Comparison of ENCODE assay signal across 17 cellular contexts in the genomic region with DNA sequence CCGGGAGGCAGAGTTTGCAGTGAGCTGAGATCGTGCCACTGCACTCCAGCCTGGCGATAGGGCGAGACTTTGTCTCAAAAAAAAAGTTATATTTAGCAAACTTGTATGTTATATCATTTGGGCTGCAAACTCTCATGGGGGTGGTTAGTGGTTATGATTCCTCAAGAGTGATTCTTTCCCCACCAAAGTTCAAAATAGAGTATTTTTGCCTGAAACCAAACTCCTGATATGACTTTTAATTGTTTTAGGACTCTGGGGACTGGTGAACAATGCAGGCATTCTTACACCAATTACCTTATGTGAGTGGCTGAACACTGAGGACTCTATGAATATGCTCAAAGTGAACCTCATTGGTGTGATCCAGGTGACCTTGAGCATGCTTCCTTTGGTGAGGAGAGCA. TPM values are rescaled to one million over a fixed set of nuclear protein-coding genes. Genes with fewer than 3 reads are reported as not detected.
A peak's percentile ranks its signal among the peaks of the same experiment; 100 is the strongest.
DNase-seq lines count a peak whose midpoint lies in the region; ATAC-seq, FAIRE-seq and TF ChIP-seq lines count a peak whose summit lies in the region.
"Had no signal": no experiment of that assay in that cellular context is flagged by ENCODE, and none has a peak within 500 bp of the region (broad histone marks: within the 10 kb centered on the region; RNA-seq: fewer than 3 reads in every experiment).

No MANE protein-coding gene starts in this region.

- H3K27ac Mint-ChIP-seq in CD8-positive, alpha-beta memory T cell: peak overlapping the region in 1 of 8 donors; percentile 77
- H3K27ac Mint-ChIP-seq: B cell, HFFc6 had no signal

- no peaks in the 10 kb centered on the region for H3K4me1 ChIP-seq in A549
- peaks cover 10% of the 10 kb centered on the region in 2 experiments; a peak in 4 of 5 replicates for H3K4me1 ChIP-seq in K562 (replicated peaks in 1 of 2; ENCODE audit: control insufficient read depth in 2 of 2, insufficient read depth in 2 of 2, low read length in 2 of 2)
- H3K4me1 ChIP-seq in osteoblast (ENCODE audit: insufficient read depth, low read length): peaks cover 3% of the 10 kb centered on the region
- no peaks in the 10 kb centered on the region for H3K4me1 ChIP-seq in CD8-positive, alpha-beta memory T cell (ENCODE audit: insufficient read depth, low read length)

- in situ Hi-C loops in K562 (cut with MboI): no loop called here

- no peaks in the 10 kb centered on the region for H3K27me3 ChIP-seq in K562 (ENCODE audit: control insufficient read depth in 2 of 2, insufficient read depth in 2 of 2, low read length in 2 of 2)
- no peaks in the 10 kb centered on the region for H3K27me3 ChIP-seq in osteoblast (ENCODE audit: insufficient read depth, low read length)
- H3K27me3 ChIP-seq in CD8-positive, alpha-beta memory T cell (ENCODE audit: insufficient read depth, low read length, poor library complexity, severe bottlenecking): no peaks in the 10 kb centered on the region

- no peaks in the 10 kb centered on the region for H3K79me2 ChIP-seq in K562 (ENCODE audit: control insufficient read depth, insufficient read depth, low read length)
- H3K79me2 ChIP-seq in osteoblast (ENCODE audit: insufficient read depth, low read length): no peaks in the 10 kb centered on the region

- TF ChIP-seq POLR2A in A549 (IDR thresholded peaks at IDR 0.05; ENCODE audit: low read length) (no peak), K562 (conservative IDR thresholded peaks at IDR 0.05) (no peak)

- no TSS peak for BruUV-seq in K562 (replicated peaks; lab: Mats Ljungman, UMichigan)

- H3K9ac ChIP-seq in K562 (ENCODE audit: insufficient read depth in 1 of 2, low read depth in 2 of 2, low read length in 2 of 2): no peak overlapping the region

- WGBS in A549 (ENCODE audit: missing lambda C conversion rate): 86% methylated on average over 4 of the region's 4 CpGs
- WGBS in K562 (ENCODE audit: insufficient coverage, low coverage, missing lambda C conversion rate): 72% methylated on average over 4 of the region's 4 CpGs

- no peak for DNase-seq in A549 (ENCODE audit: low read depth in 1 of 2, low spot score in 1 of 2)
- no peak for DNase-seq in K562 (ENCODE audit: extremely low read depth in 1 of 4, low spot score in 3 of 4)
- DNase-seq in osteoblast (ENCODE audit: insufficient read length, low spot score, missing footprints): peak; percentile 87
- DNase-seq in H4 (ENCODE audit: low spot score): no peak
- DNase-seq in SIG-M5 (lab: John Stamatoyannopoulos, UW): no peak
- DNase-seq in activated CD4-positive, alpha-beta T cell treated with anti-CD3 and anti-CD28 coated beads, Interleukin-2, amount 50 U/mL, for 4 hours: no peak
- no peak for DNase-seq in CD8-positive, alpha-beta memory T cell
- DNase-seq: GOT3, HCEC 1CT, HFFc6, IMR-90, KG1 had no signal

- TF ChIP-seq RAD21 in A549 (conservative IDR thresholded peaks at IDR 0.05 in 1 of 2, IDR thresholded peaks at IDR 0.05 in 1 of 2) (no peak), K562 (CRISPR knock-in tag; conservative IDR thresholded peaks at IDR 0.05 in 1 of 2, IDR thresholded peaks at IDR 0.05 in 1 of 2) (no peak)

- no peaks in the 10 kb centered on the region for H3K9me3 Mint-ChIP-seq in CD8-positive, alpha-beta memory T cell
- H3K9me3 Mint-ChIP-seq: HFFc6 had no signal

- ATAC-seq in A549 (no peak), K562 (no peak)
- ATAC-seq: GM12878 had no signal

- no peak overlapping the region for H3K4me3 Mint-ChIP-seq in CD8-positive, alpha-beta memory T cell
- H3K4me3 Mint-ChIP-seq: B cell, HFFc6 had no signal

- H2AFZ ChIP-seq in K562 (ENCODE audit: low read depth, low read length) (peak overlapping the region; percentile 50; the same call in 1 of the 2 replicates), osteoblast (ENCODE audit: low read length) (no peak overlapping the region)

- TF ChIP-seq CTCF in A549 (IDR thresholded peaks at IDR 0.05) (no peak), C4-2B (conservative IDR thresholded peaks at IDR 0.05) (no peak), K562 (IDR thresholded peaks at IDR 0.05 in 2 of 3, conservative IDR thresholded peaks at IDR 0.05 in 1 of 3; ENCODE audit: insufficient read depth in 2 of 3, low read depth in 1 of 3, low read length in 3 of 3) (no peak), osteoblast (IDR thresholded peaks at IDR 0.05; ENCODE audit: extremely low read depth, low read depth, low read length) (no peak)

- FAIRE-seq in A549 (lab: Jason Lieb, UNC) (peak; percentile 49), K562 (lab: Jason Lieb, UNC) (no peak)
- FAIRE-seq: GM12878, GM18507 had no signal

- H4K20me1 ChIP-seq in K562 (replicated peaks; ENCODE audit: control insufficient read depth, insufficient read depth, low read length) (no peaks in the 10 kb centered on the region), osteoblast (ENCODE audit: insufficient read depth, low read length) (peaks cover 2% of the 10 kb centered on the region)

- H3K9me3 ChIP-seq in A549 (no peaks in the 10 kb centered on the region), K562 (replicated peaks; ENCODE audit: control insufficient read depth, insufficient read depth, low read depth, low read length) (no peaks in the 10 kb centered on the region), osteoblast (ENCODE audit: low read depth, low read length) (no peaks in the 10 kb centered on the region)
- H3K9me3 ChIP-seq in CD8-positive, alpha-beta memory T cell (ENCODE audit: low read length): no peaks in the 10 kb centered on the region

- no peaks in the 10 kb centered on the region for H3K27me3 Mint-ChIP-seq in CD8-positive, alpha-beta memory T cell
- H3K27me3 Mint-ChIP-seq: B cell had no signal

- H3K27ac ChIP-seq in A549: no peak overlapping the region
- 0 out of 2 replicates have a peak overlapping the region, but pooled peaks have one; percentile 18 for H3K27ac ChIP-seq in C4-2B
- H3K27ac ChIP-seq in K562 (ENCODE audit: extremely low read depth, low read depth, low read length): no peak overlapping the region
- H3K27ac ChIP-seq in osteoblast (ENCODE audit: low read depth, low read length): no peak overlapping the region
- no peak overlapping the region for H3K27ac ChIP-seq in CD8-positive, alpha-beta memory T cell (ENCODE audit: low read depth, low read length)
- H3K27ac ChIP-seq: HL-60 had no signal

- no peaks in the 10 kb centered on the region for H3K9me1 ChIP-seq in K562 (ENCODE audit: control insufficient read depth, insufficient read depth, low read length)

- CTCF ChIA-PET in A549 (lab: Yijun Ruan, JAX): no interaction called here
- CTCF ChIA-PET in K562 (lab: Yijun Ruan, JAX; ENCODE audit: low intra/inter-chr PET ratio): no interaction called here
- CTCF ChIA-PET in CD8-positive, alpha-beta memory T cell (lab: Charles Lee): no interaction called here

- POLR2A ChIA-PET in A549 (lab: Yijun Ruan, JAX) (no interaction called here), K562 (lab: Yijun Ruan, JAX) (no interaction called here)
- POLR2A ChIA-PET in CD8-positive, alpha-beta memory T cell (lab: Charles Lee): no interaction called here

- no peak for TF ChIP-seq EP300 in A549 (IDR thresholded peaks at IDR 0.05)
- no peak for TF ChIP-seq EP300 in K562 (IDR thresholded peaks at IDR 0.05; ENCODE audit: low read length)

- intact Hi-C loops in K562 (cut with micrococcal nuclease): no loop called here

- H3K36me3 ChIP-seq in K562 (ENCODE audit: control insufficient read depth, insufficient read depth, low read length) (no peaks in the 10 kb centered on the region), osteoblast (ENCODE audit: insufficient read depth, low read length) (no peaks in the 10 kb centered on the region)
- no peaks in the 10 kb centered on the region for H3K36me3 ChIP-seq in CD8-positive, alpha-beta memory T cell (ENCODE audit: insufficient read depth, low read length)

- H3K4me3 ChIP-seq in A549: no peak overlapping the region
- H3K4me3 ChIP-seq in K562: no peak overlapping the region
- H3K4me3 ChIP-seq in osteoblast (ENCODE audit: insufficient read depth, low read length): no peak overlapping the region
- H3K4me3 ChIP-seq in CD8-positive, alpha-beta memory T cell (ENCODE audit: low read length): no peak overlapping the region
- H3K4me3 ChIP-seq: GM12878 had no signal

- no peaks in the 10 kb centered on the region for H3K36me3 Mint-ChIP-seq in CD8-positive, alpha-beta memory T cell

- H3K4me2 ChIP-seq in A549 (no peak overlapping the region), K562 (ENCODE audit: insufficient read depth, low read length) (no peak overlapping the region), osteoblast (ENCODE audit: insufficient read depth, low read length) (no peak overlapping the region)

- no peaks in the 10 kb centered on the region for H3K4me1 Mint-ChIP-seq in CD8-positive, alpha-beta memory T cell
- H3K4me1 Mint-ChIP-seq: B cell had no signal

RNA-seq across cellular contexts. Expression of a gene that starts 18.6 kb away (rescaled TPM):
- 2.0 and 2.6 TPM in 2 replicates for polyA plus RNA-seq in A549 (2011; rRNA removed)
- 1.3 and 1.7 TPM in 2 replicates for polyA plus RNA-seq in A549 (2012; cell fraction: cytosol; rRNA removed)
- 1.3 and 1.4 TPM in 2 replicates for polyA plus RNA-seq in A549 (2012; cell fraction: nucleus; rRNA removed)
- polyA plus RNA-seq in A549 (2017; fragmentation: RNase III; extraction: RNeasy Plus Mini Kit Qiagen cat#74134 plus additional on column Dnase treatment): 2.3 to 2.9 TPM (median 2.7 TPM) in 3 replicates
- polyA minus RNA-seq in A549 (2011; rRNA and poly(A)+ RNA removed): 0.62 and 1.3 TPM in 2 replicates
- 0.72 and 1.5 TPM in 2 replicates for total RNA-seq in K562 (2011; cell fraction: chromatin; rRNA removed; ENCODE audit: low replicate concordance)
- 0.66 and 0.83 TPM in 2 replicates for total RNA-seq in K562 (2011; cell fraction: nucleolus; rRNA removed)
- 3.8 and 4.6 TPM in 2 replicates for total RNA-seq in K562 (2011; cell fraction: nucleoplasm; rRNA removed)
- 0.94 and 1.1 TPM in 2 replicates for total RNA-seq in K562 (2014; rRNA removed)
- total RNA-seq in K562 (2014; rRNA removed; fragmentation: Illumina TruSeq; extraction: Trizol): 0.99 and 1.1 TPM in 2 replicates
- total RNA-seq in K562 (2015; rRNA removed; fragmentation: Illumina TruSeq; extraction: Trizol): 0.47 and 1.1 TPM in 2 replicates
- 0.85 and 1.3 TPM in 2 replicates for total RNA-seq in K562 (2021)
- 1.4 and 1.7 TPM in 2 replicates for polyA plus RNA-seq in K562 (2011; rRNA removed)
- 0.25 and 0.47 TPM in 2 replicates for polyA plus RNA-seq in K562 (2011; cell fraction: cytosol; rRNA removed)
- 0.29 and 0.53 TPM in 2 replicates for polyA plus RNA-seq in K562 (2011; cell fraction: nucleus; rRNA removed)
- 0.66 and 1.1 TPM in 2 replicates for polyA plus RNA-seq in K562 (2012)
- 0.64 and 0.83 TPM in 2 replicates for polyA plus RNA-seq in K562 (2014; fragmentation: Illumina TruSeq; extraction: Trizol)
- under 1 TPM; 0.53 to 0.94 TPM for polyA plus RNA-seq in K562 (2014; fragmentation: Nextera tagmentation; extraction: Ambion mirVana)
- polyA plus RNA-seq in K562 (2014; rRNA removed): 0.40 and 0.84 TPM in 2 replicates
- 0.53 and 1.1 TPM in 2 replicates for polyA minus RNA-seq in K562 (2011; rRNA and poly(A)+ RNA removed)
- not detected in 2 replicates for polyA minus RNA-seq in K562 (2011; cell fraction: cytosol; rRNA and poly(A)+ RNA removed)
- polyA minus RNA-seq in K562 (2011; cell fraction: nucleus; rRNA and poly(A)+ RNA removed): not detected in 2 replicates
- 0.88 and 4.7 TPM in 2 replicates for total RNA-seq in osteoblast
- total RNA-seq in H4 (2014; rRNA removed; shearing (Covaris generic)): 1.1 and 1.3 TPM in 2 replicates
- 1 to 10 TPM; 1.5 to 1.9 TPM for total RNA-seq in CD8-positive, alpha-beta memory T cell
- 0.56 TPM for polyA plus RNA-seq in CD8-positive, alpha-beta memory T cell

RNA-seq across cellular contexts. Expression of a gene that starts 29.6 kb away (rescaled TPM):
- polyA plus RNA-seq in A549 (2011; rRNA removed) (53.9 and 66.8 TPM in 2 replicates), A549 (2017; fragmentation: RNase III; extraction: RNeasy Plus Mini Kit Qiagen cat#74134 plus additional on column Dnase treatment) (43.5 to 48.1 TPM (median 44.4 TPM) in 3 replicates), K562 (2011; rRNA removed) (95.7 and 140 TPM in 2 replicates), K562 (2014; fragmentation: Illumina TruSeq; extraction: Trizol) (148 and 152 TPM in 2 replicates), K562 (2014; fragmentation: Nextera tagmentation; extraction: Ambion mirVana) (100 to 1,000 TPM; 175 to 179 TPM), K562 (2014; rRNA removed) (105 and 109 TPM in 2 replicates)
- 28.4 and 28.5 TPM in 2 replicates for polyA plus RNA-seq in A549 (2012; cell fraction: cytosol; rRNA removed)
- 19.4 and 25.8 TPM in 2 replicates for polyA plus RNA-seq in A549 (2012; cell fraction: nucleus; rRNA removed)
- 18.5 and 26.0 TPM in 2 replicates for polyA minus RNA-seq in A549 (2011; rRNA and poly(A)+ RNA removed)
- 116 and 247 TPM in 2 replicates for total RNA-seq in K562 (2011; cell fraction: chromatin; rRNA removed; ENCODE audit: low replicate concordance)
- total RNA-seq in K562 (2011; cell fraction: nucleolus; rRNA removed): 59.5 and 64.6 TPM in 2 replicates
- total RNA-seq in K562 (2011; cell fraction: nucleoplasm; rRNA removed): 79.8 and 102 TPM in 2 replicates
- total RNA-seq in K562 (2014; rRNA removed) (65.1 and 67.2 TPM in 2 replicates), K562 (2014; rRNA removed; fragmentation: Illumina TruSeq; extraction: Trizol) (149 and 170 TPM in 2 replicates), K562 (2015; rRNA removed; fragmentation: Illumina TruSeq; extraction: Trizol) (119 and 124 TPM in 2 replicates), K562 (2021) (82.2 and 83.9 TPM in 2 replicates), osteoblast (5.0 and 5.8 TPM in 2 replicates)
- polyA plus RNA-seq in K562 (2011; cell fraction: cytosol; rRNA removed): 65.5 and 79.1 TPM in 2 replicates
- 48.2 and 74.4 TPM in 2 replicates for polyA plus RNA-seq in K562 (2011; cell fraction: nucleus; rRNA removed)
- 70.3 and 108 TPM in 2 replicates for polyA plus RNA-seq in K562 (2012)
- 172 TPM in 2 replicates for polyA minus RNA-seq in K562 (2011; rRNA and poly(A)+ RNA removed)
- 31.9 and 46.5 TPM in 2 replicates for polyA minus RNA-seq in K562 (2011; cell fraction: cytosol; rRNA and poly(A)+ RNA removed)
- polyA minus RNA-seq in K562 (2011; cell fraction: nucleus; rRNA and poly(A)+ RNA removed): 44.2 and 85.0 TPM in 2 replicates
- total RNA-seq in H4 (2014; rRNA removed; shearing (Covaris generic)): 51.1 and 51.7 TPM in 2 replicates
- 10 to 100 TPM; 79.1 to 80.5 TPM for total RNA-seq in CD8-positive, alpha-beta memory T cell
- 39.6 TPM for polyA plus RNA-seq in CD8-positive, alpha-beta memory T cell

RNA-seq across cellular contexts. Expression of a gene that starts 56.6 kb away (rescaled TPM):
- polyA plus RNA-seq in A549 (2011; rRNA removed): 993 and 1,560 TPM in 2 replicates
- 797 and 972 TPM in 2 replicates for polyA plus RNA-seq in A549 (2012; cell fraction: cytosol; rRNA removed)
- polyA plus RNA-seq in A549 (2012; cell fraction: nucleus; rRNA removed): 286 and 326 TPM in 2 replicates
- polyA plus RNA-seq in A549 (2017; fragmentation: RNase III; extraction: RNeasy Plus Mini Kit Qiagen cat#74134 plus additional on column Dnase treatment): 2,331 to 2,770 TPM (median 2,562 TPM) in 3 replicates
- 462 and 592 TPM in 2 replicates for polyA minus RNA-seq in A549 (2011; rRNA and poly(A)+ RNA removed)
- total RNA-seq in K562 (2011; cell fraction: chromatin; rRNA removed; ENCODE audit: low replicate concordance): 132 and 260 TPM in 2 replicates
- 93.4 and 98.8 TPM in 2 replicates for total RNA-seq in K562 (2011; cell fraction: nucleolus; rRNA removed)
- 176 and 303 TPM in 2 replicates for total RNA-seq in K562 (2011; cell fraction: nucleoplasm; rRNA removed)
- 1,508 and 1,729 TPM in 2 replicates for total RNA-seq in K562 (2014; rRNA removed)
- 2,249 and 2,401 TPM in 2 replicates for total RNA-seq in K562 (2014; rRNA removed; fragmentation: Illumina TruSeq; extraction: Trizol)
- 2,051 and 2,139 TPM in 2 replicates for total RNA-seq in K562 (2015; rRNA removed; fragmentation: Illumina TruSeq; extraction: Trizol)
- total RNA-seq in K562 (2021): 1,030 and 1,135 TPM in 2 replicates
- 1,225 and 1,538 TPM in 2 replicates for polyA plus RNA-seq in K562 (2011; rRNA removed)
- 364 and 765 TPM in 2 replicates for polyA plus RNA-seq in K562 (2011; cell fraction: cytosol; rRNA removed)
- polyA plus RNA-seq in K562 (2011; cell fraction: nucleus; rRNA removed): 212 and 417 TPM in 2 replicates
- polyA plus RNA-seq in K562 (2012): 1,935 and 2,376 TPM in 2 replicates
- 1,591 and 1,645 TPM in 2 replicates for polyA plus RNA-seq in K562 (2014; fragmentation: Illumina TruSeq; extraction: Trizol)
- 1,000 to 10,000 TPM; 2,280 to 2,416 TPM for polyA plus RNA-seq in K562 (2014; fragmentation: Nextera tagmentation; extraction: Ambion mirVana)
- polyA plus RNA-seq in K562 (2014; rRNA removed): 1,506 and 1,626 TPM in 2 replicates
- 1,074 and 1,137 TPM in 2 replicates for polyA minus RNA-seq in K562 (2011; rRNA and poly(A)+ RNA removed)
- 239 and 257 TPM in 2 replicates for polyA minus RNA-seq in K562 (2011; cell fraction: cytosol; rRNA and poly(A)+ RNA removed)
- polyA minus RNA-seq in K562 (2011; cell fraction: nucleus; rRNA and poly(A)+ RNA removed): 60.7 and 154 TPM in 2 replicates
- total RNA-seq in osteoblast: 808 and 845 TPM in 2 replicates
- 1,775 and 1,870 TPM in 2 replicates for total RNA-seq in H4 (2014; rRNA removed; shearing (Covaris generic))
- total RNA-seq in CD8-positive, alpha-beta memory T cell: 1,000 to 10,000 TPM in 1 of 2 experiments, 100 to 1,000 TPM in 1; 957 to 1,017 TPM
- 1,079 TPM for polyA plus RNA-seq in CD8-positive, alpha-beta memory T cell
